16 cellular contexts compared by ENCODE assay signal in genomic region chr5:143496928-143497327, GRCh38.
DNase-seq lines count a peak whose midpoint lies in the region; ATAC-seq and TF ChIP-seq lines count a peak whose summit lies in the region.
"Had no signal": no experiment of that assay in that cellular context is flagged by ENCODE, and none has a peak within 500 bp of the region (broad histone marks: within the 10 kb centered on the region; RNA-seq: fewer than 3 reads in every experiment).

No MANE protein-coding gene starts in this region.

- ATAC-seq in heart right ventricle (no peak), Right ventricle myocardium inferior (no peak), HG03439 (IDR thresholded peaks at IDR 0.05; ENCODE audit: unreplicated experiment) (no peak)
- ATAC-seq: HCT116 had no signal

- intact Hi-C loops in heart right ventricle (cut with DNase I): loop anchor here in 1 of 10 donors (5.0 kb wide), 1 partner anchor 85 kb away; no protein-coding TSS in a partner anchor
- intact Hi-C loops in Right ventricle myocardium inferior (cut with DNase I): loop anchor here (5.0 kb wide), 1 partner anchor 95 kb away; the partner anchor contains the start of gene NR3C1

- 94 to 98% methylated on average over 2 of the region's 2 CpGs for WGBS in heart right ventricle, 2 donors

- H3K27ac ChIP-seq in heart right ventricle: peak overlapping the region in 6 of 10 donors; percentile 16 to 78 (median 39)
- H3K27ac ChIP-seq in RWPE1: peak overlapping the region; percentile 91
- H3K27ac ChIP-seq: C4-2B had no signal

- POLR2A ChIA-PET in RWPE1 (lab: Yijun Ruan, JAX; ENCODE audit: low non-redundant PET): no interaction called here

- peaks cover 11 to 42% (median 34%) of the 10 kb centered on the region in 9 donors for H3K4me1 ChIP-seq in heart right ventricle
- H3K4me1 ChIP-seq: BE2C had no signal

- no peaks in the 10 kb centered on the region for H3K27me3 ChIP-seq in heart right ventricle
- H3K27me3 ChIP-seq: BE2C had no signal

- no peak overlapping the region for H3K4me3 ChIP-seq in heart right ventricle

- no peaks in the 10 kb centered on the region for H3K36me3 ChIP-seq in heart right ventricle
- H3K36me3 ChIP-seq: BE2C had no signal

- CTCF ChIA-PET in RWPE1 (lab: Yijun Ruan, JAX): interaction anchor here (0.7 kb wide), 2 partner anchors 8 to 1811 kb away, joined by 4 read pairs; no protein-coding TSS in a partner anchor

- TF ChIP-seq CTCF in heart right ventricle (IDR thresholded peaks at IDR 0.05) (no peak), RWPE1 (conservative IDR thresholded peaks at IDR 0.05; ENCODE audit: low read depth) (no peak)

- DNase-seq in heart right ventricle (no peak), Right ventricle myocardium inferior (ENCODE audit: missing footprints) (no peak), ELR (ENCODE audit: low read depth) (peak; percentile 44), RWPE1 (ENCODE audit: low spot score) (no peak), iris pigment epithelial cell (ENCODE audit: low read depth) (peak; percentile 23), Ammon's horn (ENCODE audit: low spot score) (no peak), NCI-H1694 treated with DMSO at 0.1 percent for 48 hours (lab: John Stamatoyannopoulos, UW) (no peak)
- DNase-seq: 8988T; ACHN; BE2C; CD4-positive, alpha-beta memory T cell; DMS79; GDM1 had no signal

- H3K9me3 ChIP-seq in heart right ventricle: no peaks in the 10 kb centered on the region
- H3K9me3 ChIP-seq: BE2C had no signal

Comparison
In these comparisons a context has a peak if more than half of its experiments do, and no peak if none do; other contexts are left out.
1. DNase-seq: peak in ELR (single experiment) and iris pigment epithelial cell (single experiment); none in heart right ventricle (0 of 2), Right ventricle myocardium inferior (single experiment), RWPE1 (single experiment), Ammon's horn (single experiment) and NCI-H1694 treated with DMSO at 0.1 percent for 48 hours (single experiment).